7 cellular contexts compared by ENCODE assay signal in the genomic region with DNA sequence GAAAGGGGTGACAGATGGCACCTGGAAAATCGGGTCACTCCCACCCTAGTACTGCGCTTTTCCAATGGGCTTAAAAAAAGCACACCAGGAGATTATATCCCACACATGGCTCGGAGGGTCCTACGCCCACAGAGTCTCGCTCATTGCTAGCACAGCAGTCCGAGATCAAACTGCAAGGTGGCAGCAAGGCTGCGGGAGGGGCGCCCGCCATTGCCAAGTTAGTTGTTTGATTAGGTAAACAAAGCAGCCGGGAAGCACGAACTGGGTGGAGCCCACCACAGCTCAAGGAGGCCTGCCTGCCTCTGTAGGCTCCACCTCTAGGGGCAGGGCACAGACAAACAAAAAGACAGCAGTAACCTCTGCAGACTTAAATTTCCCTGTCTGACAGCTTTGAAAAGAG. TPM values are rescaled to one million over a fixed set of nuclear protein-coding genes. Genes with fewer than 3 reads are reported as not detected.
"Had no signal": no experiment of that assay in that cellular context is flagged by ENCODE, and none has a peak within 500 bp of the region (broad histone marks: within the 10 kb centered on the region; RNA-seq: fewer than 3 reads in every experiment).

No MANE protein-coding gene starts in this region.

RNA-seq across cellular contexts. Expression of a gene that starts 2.1 kb away (rescaled TPM):
- total RNA-seq: LHCN-M2, MCF 10A, NCI-H460, OCI-LY7, Peyer's patch, Right ventricle myocardium superior, SJSA1 had no signal

RNA-seq across cellular contexts. Expression of a gene that starts 7.8 kb away (rescaled TPM):
- total RNA-seq: LHCN-M2, NCI-H460, OCI-LY7, Right ventricle myocardium superior had no signal

RNA-seq across cellular contexts. Expression of a gene that starts 50.9 kb away (rescaled TPM):
- total RNA-seq: LHCN-M2, MCF 10A, NCI-H460, OCI-LY7, Peyer's patch, Right ventricle myocardium superior, SJSA1 had no signal
